ENCODE assay signal across 1 cellular context in the genomic region with DNA sequence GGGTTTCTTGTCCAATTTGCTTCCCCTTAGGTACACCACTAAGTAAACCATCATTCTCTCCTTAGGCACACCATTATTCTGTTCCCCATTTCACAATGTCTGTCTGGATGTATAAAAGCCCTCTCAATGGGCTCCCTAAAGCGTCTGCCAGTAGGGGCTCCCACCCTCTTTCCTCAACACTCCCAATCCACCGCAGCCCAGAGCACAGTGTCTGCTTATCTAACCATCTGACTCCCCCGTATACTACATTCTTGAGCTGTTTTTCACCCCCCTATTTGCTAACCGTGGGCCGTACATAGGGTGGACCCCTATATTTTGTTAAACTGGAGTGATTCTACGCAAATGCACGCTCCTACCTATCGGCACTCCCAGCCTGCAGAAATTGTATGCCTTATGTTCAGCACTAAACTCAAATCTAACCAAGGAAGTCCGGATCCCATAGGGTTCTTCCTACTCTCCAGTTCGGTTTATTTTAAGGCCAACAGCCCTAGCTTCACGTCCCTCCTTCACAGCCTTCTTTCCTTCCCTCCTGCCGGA.
A peak's percentile ranks its signal among the peaks of the same experiment; 100 is the strongest.
TF ChIP-seq lines count a peak whose summit lies in the region.

No MANE protein-coding gene starts in this region.

TF ChIP-seq in HEK293, 187 proteins besides CTCF, POLR2A, EP300 and RAD21 (continued from another document):
- TF ChIP-seq, protein P1, sequence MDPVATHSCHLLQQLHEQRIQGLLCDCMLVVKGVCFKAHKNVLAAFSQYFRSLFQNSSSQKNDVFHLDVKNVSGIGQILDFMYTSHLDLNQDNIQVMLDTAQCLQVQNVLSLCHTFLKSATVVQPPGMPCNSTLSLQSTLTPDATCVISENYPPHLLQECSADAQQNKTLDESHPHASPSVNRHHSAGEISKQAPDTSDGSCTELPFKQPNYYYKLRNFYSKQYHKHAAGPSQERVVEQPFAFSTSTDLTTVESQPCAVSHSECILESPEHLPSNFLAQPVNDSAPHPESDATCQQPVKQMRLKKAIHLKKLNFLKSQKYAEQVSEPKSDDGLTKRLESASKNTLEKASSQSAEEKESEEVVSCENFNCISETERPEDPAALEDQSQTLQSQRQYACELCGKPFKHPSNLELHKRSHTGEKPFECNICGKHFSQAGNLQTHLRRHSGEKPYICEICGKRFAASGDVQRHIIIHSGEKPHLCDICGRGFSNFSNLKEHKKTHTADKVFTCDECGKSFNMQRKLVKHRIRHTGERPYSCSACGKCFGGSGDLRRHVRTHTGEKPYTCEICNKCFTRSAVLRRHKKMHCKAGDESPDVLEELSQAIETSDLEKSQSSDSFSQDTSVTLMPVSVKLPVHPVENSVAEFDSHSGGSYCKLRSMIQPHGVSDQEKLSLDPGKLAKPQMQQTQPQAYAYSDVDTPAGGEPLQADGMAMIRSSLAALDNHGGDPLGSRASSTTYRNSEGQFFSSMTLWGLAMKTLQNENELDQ (tag by site-specific recombination; IDR thresholded peaks at IDR 0.05; ENCODE audit: low read depth), result no peak
- no peak for TF ChIP-seq ZNF544 (tag by site-specific recombination; IDR thresholded peaks at IDR 0.05)
- TF ChIP-seq TRIM28 (IDR thresholded peaks at IDR 0.05; ENCODE audit: borderline replicate concordance, low read length), result no peak
- no peak for TF ChIP-seq GLI4 (tag by site-specific recombination; IDR thresholded peaks at IDR 0.05)
- peak; percentile 76 for TF ChIP-seq ZBTB48 (tag by site-specific recombination; IDR thresholded peaks at IDR 0.05)
- peak; percentile 35; the same call in 1 of the 2 replicates for TF ChIP-seq ZIC2 (tag by site-specific recombination; IDR thresholded peaks at IDR 0.05)
- TF ChIP-seq ZNF292 (tag by site-specific recombination; IDR thresholded peaks at IDR 0.05; ENCODE audit: borderline replicate concordance, low read depth), result no peak
- no peak for TF ChIP-seq ZSCAN16 (tag by site-specific recombination; IDR thresholded peaks at IDR 0.05)
- 0 out of 2 replicates have a peak, but pooled peaks have one; percentile 18 for TF ChIP-seq YY2 (tag by site-specific recombination; IDR thresholded peaks at IDR 0.05)
- TF ChIP-seq KLF7 (tag by site-specific recombination; IDR thresholded peaks at IDR 0.05; ENCODE audit: borderline replicate concordance), result 0 out of 2 replicates have a peak, but pooled peaks have one; percentile 37
- no peak for TF ChIP-seq ZNF248 (tag by site-specific recombination; IDR thresholded peaks at IDR 0.05)
- TF ChIP-seq ZNF324 (tag by site-specific recombination; IDR thresholded peaks at IDR 0.05), result no peak
- no peak for TF ChIP-seq ZNF707 (tag by site-specific recombination; IDR thresholded peaks at IDR 0.05)
- TF ChIP-seq ZNF558 (tag by site-specific recombination; IDR thresholded peaks at IDR 0.05), result no peak
- no peak for TF ChIP-seq ZNF658 (tag by site-specific recombination; IDR thresholded peaks at IDR 0.05)
- no peak for TF ChIP-seq PRDM1 (tag by site-specific recombination; IDR thresholded peaks at IDR 0.05)
- no peak for TF ChIP-seq ZNF394 (tag by site-specific recombination; IDR thresholded peaks at IDR 0.05; ENCODE audit: borderline replicate concordance)
- TF ChIP-seq ZNF600 (tag by site-specific recombination; IDR thresholded peaks at IDR 0.05), result peak; percentile 46; the same call in 1 of the 2 replicates
- no peak for TF ChIP-seq ZNF114 (tag by site-specific recombination; IDR thresholded peaks at IDR 0.05)
- TF ChIP-seq GLI2 (tag by site-specific recombination; IDR thresholded peaks at IDR 0.05; ENCODE audit: borderline replicate concordance, low read depth), result no peak
- no peak for TF ChIP-seq ZSCAN23 (tag by site-specific recombination; IDR thresholded peaks at IDR 0.05)
- TF ChIP-seq SALL2 (tag by site-specific recombination; IDR thresholded peaks at IDR 0.05; ENCODE audit: borderline replicate concordance), result no peak
- no peak for TF ChIP-seq ZFP41 (tag by site-specific recombination; IDR thresholded peaks at IDR 0.05; ENCODE audit: borderline replicate concordance)
- TF ChIP-seq ZNF10 (tag by site-specific recombination; IDR thresholded peaks at IDR 0.05), result no peak
- no peak for TF ChIP-seq ZNF571 (tag by site-specific recombination; IDR thresholded peaks at IDR 0.05)
- no peak for TF ChIP-seq HOXD13 (CRISPR knock-in tag; IDR thresholded peaks at IDR 0.05; ENCODE audit: borderline replicate concordance)
- TF ChIP-seq MYNN (tag by site-specific recombination; IDR thresholded peaks at IDR 0.05; ENCODE audit: borderline replicate concordance), result 0 out of 2 replicates have a peak, but pooled peaks have one; percentile 56
- TF ChIP-seq, protein P2, sequence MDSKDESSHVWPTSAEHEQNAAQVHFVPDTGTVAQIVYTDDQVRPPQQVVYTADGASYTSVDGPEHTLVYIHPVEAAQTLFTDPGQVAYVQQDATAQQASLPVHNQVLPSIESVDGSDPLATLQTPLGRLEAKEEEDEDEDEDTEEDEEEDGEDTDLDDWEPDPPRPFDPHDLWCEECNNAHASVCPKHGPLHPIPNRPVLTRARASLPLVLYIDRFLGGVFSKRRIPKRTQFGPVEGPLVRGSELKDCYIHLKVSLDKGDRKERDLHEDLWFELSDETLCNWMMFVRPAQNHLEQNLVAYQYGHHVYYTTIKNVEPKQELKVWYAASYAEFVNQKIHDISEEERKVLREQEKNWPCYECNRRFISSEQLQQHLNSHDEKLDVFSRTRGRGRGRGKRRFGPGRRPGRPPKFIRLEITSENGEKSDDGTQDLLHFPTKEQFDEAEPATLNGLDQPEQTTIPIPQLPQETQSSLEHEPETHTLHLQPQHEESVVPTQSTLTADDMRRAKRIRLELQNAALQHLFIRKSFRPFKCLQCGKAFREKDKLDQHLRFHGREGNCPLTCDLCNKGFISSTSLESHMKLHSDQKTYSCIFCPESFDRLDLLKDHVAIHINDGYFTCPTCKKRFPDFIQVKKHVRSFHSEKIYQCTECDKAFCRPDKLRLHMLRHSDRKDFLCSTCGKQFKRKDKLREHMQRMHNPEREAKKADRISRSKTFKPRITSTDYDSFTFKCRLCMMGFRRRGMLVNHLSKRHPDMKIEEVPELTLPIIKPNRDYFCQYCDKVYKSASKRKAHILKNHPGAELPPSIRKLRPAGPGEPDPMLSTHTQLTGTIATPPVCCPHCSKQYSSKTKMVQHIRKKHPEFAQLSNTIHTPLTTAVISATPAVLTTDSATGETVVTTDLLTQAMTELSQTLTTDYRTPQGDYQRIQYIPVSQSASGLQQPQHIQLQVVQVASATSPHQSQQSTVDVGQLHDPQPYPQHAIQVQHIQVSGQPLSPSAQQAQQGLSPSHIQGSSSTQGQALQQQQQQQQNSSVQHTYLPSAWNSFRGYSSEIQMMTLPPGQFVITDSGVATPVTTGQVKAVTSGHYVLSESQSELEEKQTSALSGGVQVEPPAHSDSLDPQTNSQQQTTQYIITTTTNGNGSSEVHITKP (tag by site-specific recombination; IDR thresholded peaks at IDR 0.05), result peak; percentile 97
- TF ChIP-seq ZNF350 (tag by site-specific recombination; IDR thresholded peaks at IDR 0.05), result no peak
- no peak for TF ChIP-seq ZNF404 (tag by site-specific recombination; IDR thresholded peaks at IDR 0.05)
- TF ChIP-seq ZNF423 (tag by site-specific recombination; IDR thresholded peaks at IDR 0.05), result no peak
- no peak for TF ChIP-seq SP2 (tag by site-specific recombination; IDR thresholded peaks at IDR 0.05)
- no peak for TF ChIP-seq ZNF426 (tag by site-specific recombination; IDR thresholded peaks at IDR 0.05)
- no peak for TF ChIP-seq ZNF221 (tag by site-specific recombination; IDR thresholded peaks at IDR 0.05; ENCODE audit: borderline replicate concordance)
- no peak for TF ChIP-seq ZNF660 (tag by site-specific recombination; IDR thresholded peaks at IDR 0.05)
- TF ChIP-seq, protein P3, sequence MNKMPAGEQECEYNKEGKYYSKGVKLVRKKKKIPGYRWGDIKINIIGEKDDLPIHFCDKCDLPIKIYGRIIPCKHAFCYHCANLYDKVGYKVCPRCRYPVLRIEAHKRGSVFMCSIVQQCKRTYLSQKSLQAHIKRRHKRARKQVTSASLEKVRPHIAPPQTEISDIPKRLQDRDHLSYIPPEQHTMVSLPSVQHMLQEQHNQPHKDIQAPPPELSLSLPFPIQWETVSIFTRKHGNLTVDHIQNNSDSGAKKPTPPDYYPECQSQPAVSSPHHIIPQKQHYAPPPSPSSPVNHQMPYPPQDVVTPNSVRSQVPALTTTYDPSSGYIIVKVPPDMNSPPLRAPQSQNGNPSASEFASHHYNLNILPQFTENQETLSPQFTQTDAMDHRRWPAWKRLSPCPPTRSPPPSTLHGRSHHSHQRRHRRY (tag by site-specific recombination; IDR thresholded peaks at IDR 0.05), result no peak
- no peak for TF ChIP-seq ZNF768 (tag by site-specific recombination; IDR thresholded peaks at IDR 0.05)
- TF ChIP-seq EGR2 (tag by site-specific recombination; IDR thresholded peaks at IDR 0.05; ENCODE audit: low read depth), result peak; percentile 24; the same call in 1 of the 2 replicates
- no peak for TF ChIP-seq ZNF585B (tag by site-specific recombination; IDR thresholded peaks at IDR 0.05)
- TF ChIP-seq, protein P4, sequence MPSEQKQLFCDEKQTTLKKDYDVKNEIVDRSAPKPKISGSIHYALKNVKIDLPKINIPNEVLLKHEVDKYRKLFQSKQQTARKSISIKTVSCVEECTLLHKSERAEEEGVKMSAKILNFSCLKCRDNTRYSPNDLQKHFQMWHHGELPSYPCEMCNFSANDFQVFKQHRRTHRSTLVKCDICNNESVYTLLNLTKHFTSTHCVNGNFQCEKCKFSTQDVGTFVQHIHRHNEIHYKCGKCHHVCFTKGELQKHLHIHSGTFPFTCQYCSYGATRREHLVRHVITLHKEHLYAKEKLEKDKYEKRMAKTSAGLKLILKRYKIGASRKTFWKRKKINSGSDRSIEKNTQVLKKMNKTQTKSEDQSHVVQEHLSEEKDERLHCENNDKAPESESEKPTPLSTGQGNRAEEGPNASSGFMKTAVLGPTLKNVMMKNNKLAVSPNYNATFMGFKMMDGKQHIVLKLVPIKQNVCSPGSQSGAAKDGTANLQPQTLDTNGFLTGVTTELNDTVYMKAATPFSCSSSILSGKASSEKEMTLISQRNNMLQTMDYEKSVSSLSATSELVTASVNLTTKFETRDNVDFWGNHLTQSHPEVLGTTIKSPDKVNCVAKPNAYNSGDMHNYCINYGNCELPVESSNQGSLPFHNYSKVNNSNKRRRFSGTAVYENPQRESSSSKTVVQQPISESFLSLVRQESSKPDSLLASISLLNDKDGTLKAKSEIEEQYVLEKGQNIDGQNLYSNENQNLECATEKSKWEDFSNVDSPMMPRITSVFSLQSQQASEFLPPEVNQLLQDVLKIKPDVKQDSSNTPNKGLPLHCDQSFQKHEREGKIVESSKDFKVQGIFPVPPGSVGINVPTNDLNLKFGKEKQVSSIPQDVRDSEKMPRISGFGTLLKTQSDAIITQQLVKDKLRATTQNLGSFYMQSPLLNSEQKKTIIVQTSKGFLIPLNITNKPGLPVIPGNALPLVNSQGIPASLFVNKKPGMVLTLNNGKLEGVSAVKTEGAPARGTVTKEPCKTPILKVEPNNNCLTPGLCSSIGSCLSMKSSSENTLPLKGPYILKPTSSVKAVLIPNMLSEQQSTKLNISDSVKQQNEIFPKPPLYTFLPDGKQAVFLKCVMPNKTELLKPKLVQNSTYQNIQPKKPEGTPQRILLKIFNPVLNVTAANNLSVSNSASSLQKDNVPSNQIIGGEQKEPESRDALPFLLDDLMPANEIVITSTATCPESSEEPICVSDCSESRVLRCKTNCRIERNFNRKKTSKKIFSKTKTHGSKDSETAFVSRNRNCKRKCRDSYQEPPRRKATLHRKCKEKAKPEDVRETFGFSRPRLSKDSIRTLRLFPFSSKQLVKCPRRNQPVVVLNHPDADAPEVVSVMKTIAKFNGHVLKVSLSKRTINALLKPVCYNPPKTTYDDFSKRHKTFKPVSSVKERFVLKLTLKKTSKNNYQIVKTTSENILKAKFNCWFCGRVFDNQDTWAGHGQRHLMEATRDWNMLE (tag by site-specific recombination; conservative IDR thresholded peaks at IDR 0.05; ENCODE audit: low read depth), result no peak
- TF ChIP-seq, protein P5, sequence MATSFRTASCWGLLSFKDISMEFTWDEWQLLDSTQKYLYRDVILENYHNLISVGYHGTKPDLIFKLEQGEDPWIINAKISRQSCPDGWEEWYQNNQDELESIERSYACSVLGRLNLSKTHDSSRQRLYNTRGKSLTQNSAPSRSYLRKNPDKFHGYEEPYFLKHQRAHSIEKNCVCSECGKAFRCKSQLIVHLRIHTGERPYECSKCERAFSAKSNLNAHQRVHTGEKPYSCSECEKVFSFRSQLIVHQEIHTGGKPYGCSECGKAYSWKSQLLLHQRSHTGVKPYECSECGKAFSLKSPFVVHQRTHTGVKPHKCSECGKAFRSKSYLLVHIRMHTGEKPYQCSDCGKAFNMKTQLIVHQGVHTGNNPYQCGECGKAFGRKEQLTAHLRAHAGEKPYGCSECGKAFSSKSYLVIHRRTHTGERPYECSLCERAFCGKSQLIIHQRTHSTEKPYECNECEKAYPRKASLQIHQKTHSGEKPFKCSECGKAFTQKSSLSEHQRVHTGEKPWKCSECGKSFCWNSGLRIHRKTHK (tag by site-specific recombination; IDR thresholded peaks at IDR 0.05), result no peak
- TF ChIP-seq ZNF335 (tag by site-specific recombination; conservative IDR thresholded peaks at IDR 0.05), result peak; percentile 89
- no peak for TF ChIP-seq ZNF341 (tag by site-specific recombination; IDR thresholded peaks at IDR 0.05; ENCODE audit: low read depth)
TF ChIP-seq in HEK293: peak in this region for 11.
